17 cellular contexts compared by ENCODE assay signal in genomic region chr3:139770577-139770976, GRCh38.
"Had no signal": no experiment of that assay in that cellular context is flagged by ENCODE, and none has a peak within 500 bp of the region (broad histone marks: within the 10 kb centered on the region; RNA-seq: fewer than 3 reads in every experiment).

No MANE protein-coding gene starts in this region.

- H3K4me1 ChIP-seq: sigmoid colon, transverse colon had no signal

- H3K27ac ChIP-seq: dorsolateral prefrontal cortex, heart left ventricle, neutrophil, right atrium auricular region, sigmoid colon, skin epidermis, thoracic aorta, transverse colon had no signal

- DNase-seq: cortex of kidney; dorsolateral prefrontal cortex; effector CD8-positive, alpha-beta T cell; heart left ventricle; hippocampal formation; kidney glomerular epithelial cell; naive thymus-derived CD4-positive, alpha-beta T cell; sigmoid colon; stimulated activated CD4-positive, alpha-beta T cell treated with anti-CD3 and anti-CD28 coated beads, Interleukin-2, amount 100 ng/mL, for 24 hours; stimulated activated CD4-positive, alpha-beta T cell treated with anti-CD3 and anti-CD28 coated beads, Interleukin-4, amount 100 ng/mL, for 4 hours; stimulated activated naive B cell treated with anti-CD40 and anti-IgM and Interleukin-4, amounts not matched to agents 10 μg/mL and 1 μg/mL and 100 μg/mL, for 72 hours; stimulated activated naive CD8-positive, alpha-beta T cell treated with anti-CD3 and anti-CD28 coated beads, Interleukin-15, amount 100 ng/mL, for 72 hours; transverse colon had no signal

- ATAC-seq: heart left ventricle; naive thymus-derived CD4-positive, alpha-beta T cell; stimulated activated naive B cell treated with anti-CD40 and anti-IgM and Interleukin-4, amounts not matched to agents 10 μg/mL and 1 μg/mL and 100 μg/mL, for 72 hours; stimulated activated naive CD8-positive, alpha-beta T cell treated with anti-CD3 and anti-CD28 coated beads, Interleukin-15, amount 100 ng/mL, for 72 hours had no signal

- H3K36me3 ChIP-seq: heart left ventricle, neutrophil, right atrium auricular region, sigmoid colon, thoracic aorta, transverse colon had no signal

- H3K4me3 ChIP-seq: dorsolateral prefrontal cortex, heart left ventricle, right atrium auricular region, sigmoid colon, skin epidermis, thoracic aorta, transverse colon had no signal

- H3K9me3 ChIP-seq: heart left ventricle, neutrophil, right atrium auricular region, sigmoid colon, thoracic aorta, transverse colon had no signal

- H3K27me3 ChIP-seq: dorsolateral prefrontal cortex, heart left ventricle, neutrophil, right atrium auricular region, sigmoid colon, transverse colon had no signal
